1 cellular context compared by ENCODE assay signal in genomic region chr17:59652119-59652518, GRCh38.
TF ChIP-seq lines count a peak whose summit lies in the region.

No MANE protein-coding gene starts in this region.

TF ChIP-seq in IMR-90, 13 proteins besides CTCF, POLR2A, EP300 and RAD21 (continued from another document):
- TF ChIP-seq, protein P1, sequence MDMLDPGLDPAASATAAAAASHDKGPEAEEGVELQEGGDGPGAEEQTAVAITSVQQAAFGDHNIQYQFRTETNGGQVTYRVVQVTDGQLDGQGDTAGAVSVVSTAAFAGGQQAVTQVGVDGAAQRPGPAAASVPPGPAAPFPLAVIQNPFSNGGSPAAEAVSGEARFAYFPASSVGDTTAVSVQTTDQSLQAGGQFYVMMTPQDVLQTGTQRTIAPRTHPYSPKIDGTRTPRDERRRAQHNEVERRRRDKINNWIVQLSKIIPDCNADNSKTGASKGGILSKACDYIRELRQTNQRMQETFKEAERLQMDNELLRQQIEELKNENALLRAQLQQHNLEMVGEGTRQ (IDR thresholded peaks at IDR 0.05; ENCODE audit: low read depth, low read length), result no peak
- TF ChIP-seq NFE2L2 (IDR thresholded peaks at IDR 0.05; ENCODE audit: low read depth, low read length) (no peak), RFX5 (IDR thresholded peaks at IDR 0.05; ENCODE audit: low read depth, low read length) (no peak), MAFK (IDR thresholded peaks at IDR 0.05; ENCODE audit: low read depth, low read length) (no peak), SMC3 (IDR thresholded peaks at IDR 0.05; ENCODE audit: low read depth, low read length) (no peak)
- TF ChIP-seq, protein P2, sequence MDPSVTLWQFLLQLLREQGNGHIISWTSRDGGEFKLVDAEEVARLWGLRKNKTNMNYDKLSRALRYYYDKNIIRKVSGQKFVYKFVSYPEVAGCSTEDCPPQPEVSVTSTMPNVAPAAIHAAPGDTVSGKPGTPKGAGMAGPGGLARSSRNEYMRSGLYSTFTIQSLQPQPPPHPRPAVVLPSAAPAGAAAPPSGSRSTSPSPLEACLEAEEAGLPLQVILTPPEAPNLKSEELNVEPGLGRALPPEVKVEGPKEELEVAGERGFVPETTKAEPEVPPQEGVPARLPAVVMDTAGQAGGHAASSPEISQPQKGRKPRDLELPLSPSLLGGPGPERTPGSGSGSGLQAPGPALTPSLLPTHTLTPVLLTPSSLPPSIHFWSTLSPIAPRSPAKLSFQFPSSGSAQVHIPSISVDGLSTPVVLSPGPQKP (IDR thresholded peaks at IDR 0.05; ENCODE audit: borderline replicate concordance, low read depth, low read length), result no peak
